ENCODE assay signal across 14 cellular contexts in genomic region chr14:66121859-66122258, GRCh38.
"Had no signal": no experiment of that assay in that cellular context is flagged by ENCODE, and none has a peak within 500 bp of the region (broad histone marks: within the 10 kb centered on the region; RNA-seq: fewer than 3 reads in every experiment).

No MANE protein-coding gene starts in this region.

- H3K4me3 ChIP-seq: body of pancreas, left lung, thoracic aorta had no signal

- H3K27ac ChIP-seq: body of pancreas, left lung, thoracic aorta had no signal

- H3K36me3 ChIP-seq: left lung, thoracic aorta had no signal

- H3K9me3 ChIP-seq: body of pancreas, left lung, thoracic aorta had no signal

- H3K4me1 ChIP-seq: body of pancreas, left lung had no signal

- DNase-seq: activated CD4-positive, alpha-beta T cell treated with anti-CD3 and anti-CD28 coated beads, Interleukin-2, amount 10 ng/mL, durations not matched to agents 7 days and 5 days; activated naive CD8-positive, alpha-beta T cell treated with anti-CD3 and anti-CD28 coated beads for 36 hours; amygdala; body of pancreas; caudate nucleus; left lung; nucleus accumbens; posterior cingulate gyrus had no signal

- FAIRE-seq: colon, endometrium, keratinocyte had no signal

- ATAC-seq: body of pancreas; left lung; natural killer cell treated with Interleukin-12 subunit alpha and Interleukin-12 subunit beta and Interleukin-15 and Interleukin-18, amount 100 ng/mL, for 72 hours; stimulated activated effector memory CD8-positive, alpha-beta T cell treated with anti-CD3 and anti-CD28 coated beads, Interleukin-12 subunit alpha, Interleukin-12 subunit beta, amount 100 ng/mL, for 72 hours had no signal

- H3K27me3 ChIP-seq: body of pancreas, left lung had no signal
